19 cellular contexts compared by ENCODE assay signal in the genomic region with DNA sequence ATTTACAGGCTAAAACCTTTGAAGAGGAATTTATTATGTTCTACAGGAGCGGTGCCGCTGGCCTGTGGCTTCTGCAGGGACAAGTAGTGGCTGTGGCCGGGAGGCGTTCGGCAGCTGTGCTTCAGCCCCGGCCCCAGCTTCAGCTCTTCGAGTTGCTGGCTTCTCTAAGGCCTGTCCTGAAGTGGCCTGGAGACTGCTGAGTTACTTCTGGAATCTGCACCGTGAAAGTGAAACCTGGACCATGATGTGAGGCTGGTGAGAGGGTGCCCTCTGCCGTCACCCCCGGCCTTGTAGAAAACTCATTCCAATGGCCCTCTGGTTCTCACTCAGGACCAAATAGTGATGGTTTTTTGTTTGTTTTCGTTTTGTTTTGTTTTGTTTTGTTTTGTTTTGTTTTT. TPM values are rescaled to one million over a fixed set of nuclear protein-coding genes. Genes with fewer than 3 reads are reported as not detected.
DNase-seq lines count a peak whose midpoint lies in the region; ATAC-seq and TF ChIP-seq lines count a peak whose summit lies in the region.
"Had no signal": no experiment of that assay in that cellular context is flagged by ENCODE, and none has a peak within 500 bp of the region (broad histone marks: within the 10 kb centered on the region; RNA-seq: fewer than 3 reads in every experiment).

No MANE protein-coding gene starts in this region.

- 86 to 91% methylated on average over 11 of the region's 11 CpGs for WGBS in esophagus, 2 donors

- no peak for ATAC-seq in left cardiac atrium
- peak; percentile 83 for ATAC-seq in upper lobe of right lung
- ATAC-seq in HG03439 (IDR thresholded peaks at IDR 0.05; ENCODE audit: unreplicated experiment) = no peak
- ATAC-seq: HCT116; stimulated activated naive CD8-positive, alpha-beta T cell treated with anti-CD3 and anti-CD28 coated beads, Interleukin-15, amount 100 ng/mL, for 72 hours had no signal

- H3K4me3 ChIP-seq in left ventricle myocardium inferior (no peak overlapping the region), esophagus (ENCODE audit: low read depth in 1 of 2, low read length in 2 of 2) (no peak overlapping the region), upper lobe of right lung (no peak overlapping the region)
- H3K4me3 ChIP-seq: psoas muscle, spleen, vagina had no signal

- H3K36me3 ChIP-seq in left ventricle myocardium inferior = no peaks in the 10 kb centered on the region
- peaks cover 0 to 21% of the 10 kb centered on the region in 2 donors for H3K36me3 ChIP-seq in esophagus (ENCODE audit: control insufficient read depth in 2 of 2, insufficient read depth in 2 of 2, low read length in 1 of 2)
- H3K36me3 ChIP-seq in upper lobe of right lung = no peaks in the 10 kb centered on the region
- H3K36me3 ChIP-seq: vagina had no signal

- intact Hi-C loops in left ventricle myocardium inferior (cut with micrococcal nuclease) (no loop called here), left cardiac atrium (cut with DNase I) (no loop called here), upper lobe of right lung (cut with DNase I) (no loop called here)

- TF ChIP-seq CTCF in left ventricle myocardium inferior (IDR thresholded peaks at IDR 0.05; ENCODE audit: borderline replicate concordance) = peak; percentile 23
- TF ChIP-seq CTCF in upper lobe of right lung (IDR thresholded peaks at IDR 0.05) = peak; percentile 34

- H3K27ac ChIP-seq in left ventricle myocardium inferior (replicated peaks) (no peak overlapping the region), esophagus (ENCODE audit: low read depth in 2 of 2, low read length in 1 of 2) (peak overlapping the region; percentile 51 to 82), upper lobe of right lung (peak overlapping the region; percentile 71)
- H3K27ac ChIP-seq: psoas muscle, vagina had no signal

- H3K9me3 ChIP-seq in left ventricle myocardium inferior (replicated peaks) (no peaks in the 10 kb centered on the region), esophagus (ENCODE audit: control insufficient read depth in 2 of 2, insufficient read depth in 1 of 2, low read depth in 1 of 2, low read length in 1 of 2) (peaks cover 4 to 18% of the 10 kb centered on the region in 2 donors), upper lobe of right lung (no peaks in the 10 kb centered on the region)
- H3K9me3 ChIP-seq: psoas muscle, vagina had no signal

- H3K27me3 ChIP-seq in left ventricle myocardium inferior (ENCODE audit: low read depth) = no peaks in the 10 kb centered on the region
- no peaks in the 10 kb centered on the region for H3K27me3 ChIP-seq in esophagus (ENCODE audit: control insufficient read depth in 1 of 2, insufficient read depth in 2 of 2, low read length in 2 of 2)
- H3K27me3 ChIP-seq in upper lobe of right lung = no peaks in the 10 kb centered on the region
- H3K27me3 ChIP-seq: spleen, vagina had no signal

- peaks cover 6% of the 10 kb centered on the region for H3K4me1 ChIP-seq in left ventricle myocardium inferior
- peaks cover 0 to 3% of the 10 kb centered on the region in 2 donors for H3K4me1 ChIP-seq in esophagus (ENCODE audit: control insufficient read depth in 2 of 2, insufficient read depth in 2 of 2, low read length in 1 of 2)
- H3K4me1 ChIP-seq in upper lobe of right lung = no peaks in the 10 kb centered on the region
- H3K4me1 ChIP-seq: psoas muscle, vagina had no signal

- no peak for DNase-seq in left ventricle myocardium inferior
- DNase-seq in left cardiac atrium = no peak
- DNase-seq in midbrain (lab: John Stamatoyannopoulos, UW) = peak; percentile 69
- peak; percentile 78 for DNase-seq in upper lobe of right lung
- no peak for DNase-seq in NCI-H748 treated with DMSO at 0.1 percent for 48 hours (lab: John Stamatoyannopoulos, UW)
- DNase-seq in HuH-7 (ENCODE audit: low spot score) = no peak
- DNase-seq: activated CD4-positive, alpha-beta T cell treated with anti-CD3 and anti-CD28 coated beads, Interleukin-2, amount 10 ng/mL, durations not matched to agents 7 days and 5 days; activated CD8-positive, alpha-beta memory T cell treated with anti-CD3 and anti-CD28 coated beads, Interleukin-2, amount 50 U/mL, for 4 hours; NCI-H1417; NCI-H510A treated with DMSO at 0.1 percent for 48 hours; SHP77 treated with DMSO at 0.1 percent for 48 hours; spleen; stimulated activated CD4-positive, alpha-beta T cell treated with anti-CD3 and anti-CD28 coated beads, Interleukin-4, amount 100 ng/mL, for 4 hours; stimulated activated naive CD8-positive, alpha-beta T cell treated with anti-CD3 and anti-CD28 coated beads, Interleukin-15, amount 100 ng/mL, for 72 hours had no signal

RNA-seq across cellular contexts. Expression of a gene that starts 48.1 kb away (rescaled TPM):
- total RNA-seq in left ventricle myocardium inferior (19.1 TPM), left cardiac atrium (10 to 100 TPM; 12.4 to 20.7 TPM), upper lobe of right lung (121 TPM)
- polyA plus RNA-seq in esophagus = 10 to 100 TPM; 21.2 to 34.3 TPM

Comparison
In these comparisons a context has a peak if more than half of its experiments do, and no peak if none do; other contexts are left out.
1. DNase-seq: peak in midbrain (single experiment) and upper lobe of right lung (single experiment); none in left ventricle myocardium inferior (single experiment), left cardiac atrium (single experiment), NCI-H748 treated with DMSO at 0.1 percent for 48 hours (single experiment) and HuH-7 (single experiment).